ENCODE assay signal across 12 cellular contexts in the genomic region with DNA sequence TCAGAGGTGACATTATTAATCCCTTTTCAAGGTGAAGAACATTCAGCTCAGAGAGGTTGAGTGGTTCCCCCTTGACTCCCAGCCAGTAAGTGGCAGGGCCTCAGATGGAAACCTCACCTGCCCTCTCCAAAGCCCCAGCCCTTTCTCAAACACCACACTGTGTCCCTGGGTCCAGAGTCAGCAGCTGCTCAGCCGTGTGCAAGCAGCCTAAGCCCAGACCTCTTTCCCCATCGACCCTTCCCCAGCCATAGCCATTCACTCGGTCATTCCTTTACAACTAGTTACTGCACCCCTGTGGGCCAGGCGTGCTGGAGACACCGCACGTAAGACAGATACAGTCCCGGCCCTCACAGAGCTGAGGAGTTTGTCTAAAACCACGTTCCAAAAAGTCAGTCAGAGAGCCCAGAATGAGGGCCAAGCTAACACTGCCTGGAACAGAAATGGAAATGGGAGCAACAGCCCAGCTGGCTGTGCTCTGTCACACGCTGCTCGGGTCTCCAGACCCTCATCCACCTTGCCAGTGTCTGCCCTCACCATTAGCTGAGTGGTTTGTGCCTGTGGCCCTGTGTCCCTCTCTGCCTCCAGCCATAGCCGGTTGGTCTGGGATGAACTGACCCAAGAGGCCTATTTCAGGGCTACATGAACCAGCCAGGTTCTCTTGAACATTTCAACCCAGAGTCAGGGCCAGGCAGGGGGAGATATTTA. TPM values are rescaled to one million over a fixed set of nuclear protein-coding genes. Genes with fewer than 3 reads are reported as not detected.
A peak's percentile ranks its signal among the peaks of the same experiment; 100 is the strongest.
DNase-seq lines count a peak whose midpoint lies in the region; ATAC-seq and TF ChIP-seq lines count a peak whose summit lies in the region.
"Had no signal": no experiment of that assay in that cellular context is flagged by ENCODE, and none has a peak within 500 bp of the region (broad histone marks: within the 10 kb centered on the region; RNA-seq: fewer than 3 reads in every experiment).

No MANE protein-coding gene starts in this region.

- H3K4me1 Mint-ChIP-seq in activated CD4-positive, alpha-beta T cell treated with anti-CD3 and anti-CD28 coated beads, Interleukin-2, amount 10 ng/mL, durations not matched to agents 24 days and 14 days = peaks cover 23% of the 10 kb centered on the region
- H3K4me1 Mint-ChIP-seq in naive B cell = peaks cover 9 to 18% (median 16%) of the 10 kb centered on the region in 3 donors

- no peaks in the 10 kb centered on the region for H3K27me3 Mint-ChIP-seq in activated CD4-positive, alpha-beta T cell treated with anti-CD3 and anti-CD28 coated beads, Interleukin-2, amount 10 ng/mL, durations not matched to agents 24 days and 14 days
- H3K27me3 Mint-ChIP-seq in naive B cell = no peaks in the 10 kb centered on the region

- intact Hi-C loops in activated CD4-positive, alpha-beta T cell treated with anti-CD3 and anti-CD28 coated beads, Interleukin-2, amount 10 ng/mL, durations not matched to agents 24 days and 14 days (cut with micrococcal nuclease) = no loop called here
- intact Hi-C loops in esophagus squamous epithelium (cut with DNase I) (no loop called here), transverse colon (cut with DNase I; ENCODE audit: low total_unique reads) (no loop called here)

- no peak for TF ChIP-seq POLR2A in esophagus squamous epithelium (IDR thresholded peaks at IDR 0.05)
- no peak for TF ChIP-seq POLR2A in transverse colon (IDR thresholded peaks at IDR 0.05)

- TF ChIP-seq EP300 in transverse colon (IDR thresholded peaks at IDR 0.05; ENCODE audit: low read depth) = no peak

- DNase-seq in activated CD4-positive, alpha-beta T cell treated with anti-CD3 and anti-CD28 coated beads, Interleukin-2, amount 10 ng/mL, durations not matched to agents 24 days and 14 days = no peak
- no peak for DNase-seq in activated CD4-positive, alpha-beta T cell treated with anti-CD3 and anti-CD28 coated beads, Interleukin-2, amount 50 U/mL, for 48 hours
- DNase-seq in esophagus squamous epithelium (lab: John Stamatoyannopoulos, UW) (no peak), naive B cell (no peak), transverse colon (no peak), cerebellar nuclear complex (lab: John Stamatoyannopoulos, UW) (no peak), iPS-NIHi11 (ENCODE audit: low spot score) (no peak), amniotic stem cell (lab: John Stamatoyannopoulos, UW) (no peak)
- DNase-seq: DMS153; erythroblast; stimulated activated CD4-positive, alpha-beta T cell treated with anti-CD3 and anti-CD28 coated beads, Interleukin-4, amount 100 ng/mL, for 24 hours had no signal

- no peaks in the 10 kb centered on the region for H3K9me3 Mint-ChIP-seq in activated CD4-positive, alpha-beta T cell treated with anti-CD3 and anti-CD28 coated beads, Interleukin-2, amount 10 ng/mL, durations not matched to agents 24 days and 14 days
- peaks cover 0 to 1% (median 0%) of the 10 kb centered on the region in 7 donors for H3K9me3 Mint-ChIP-seq in naive B cell

- in situ Hi-C loops in transverse colon (cut with MboI; ENCODE audit: low pct_ligation_motif_present in 1 of 4, low pct_unique_long_range_greater_than_20kb in 1 of 4, low sequenced_read_pairs in 3 of 4) = no loop called here

- H3K27ac ChIP-seq in esophagus squamous epithelium (peak overlapping the region in 3 of 4 donors; percentile 45 to 65 (median 64)), transverse colon (peak overlapping the region; percentile 69 to 79 (median 77))
- H3K27ac ChIP-seq: A549 had no signal

- TF ChIP-seq CTCF in esophagus squamous epithelium (IDR thresholded peaks at IDR 0.05) (no peak), transverse colon (IDR thresholded peaks at IDR 0.05) (no peak)

- no peak overlapping the region for H3K4me3 ChIP-seq in esophagus squamous epithelium
- H3K4me3 ChIP-seq in transverse colon = no peak overlapping the region
- H3K4me3 ChIP-seq: A549 had no signal

- H3K4me3 Mint-ChIP-seq in activated CD4-positive, alpha-beta T cell treated with anti-CD3 and anti-CD28 coated beads, Interleukin-2, amount 10 ng/mL, durations not matched to agents 24 days and 14 days = no peak overlapping the region
- H3K4me3 Mint-ChIP-seq in naive B cell = no peak overlapping the region

- no peak for ATAC-seq in naive B cell (ENCODE audit: low read depth in 2 of 2)

- H3K9me3 ChIP-seq in esophagus squamous epithelium (no peaks in the 10 kb centered on the region), transverse colon (no peaks in the 10 kb centered on the region)
- H3K9me3 ChIP-seq: A549 had no signal

- H3K27ac Mint-ChIP-seq in activated CD4-positive, alpha-beta T cell treated with anti-CD3 and anti-CD28 coated beads, Interleukin-2, amount 10 ng/mL, durations not matched to agents 24 days and 14 days = peak overlapping the region; percentile 53
- H3K27ac Mint-ChIP-seq in naive B cell = peak overlapping the region; percentile 13 to 94 (median 50)

- H3K36me3 Mint-ChIP-seq in activated CD4-positive, alpha-beta T cell treated with anti-CD3 and anti-CD28 coated beads, Interleukin-2, amount 10 ng/mL, durations not matched to agents 24 days and 14 days (ENCODE audit: low read depth) = peaks cover 50% of the 10 kb centered on the region
- peaks cover 13 to 17% of the 10 kb centered on the region in 2 donors for H3K36me3 Mint-ChIP-seq in naive B cell

- H3K36me3 ChIP-seq in esophagus squamous epithelium = no peaks in the 10 kb centered on the region
- no peaks in the 10 kb centered on the region for H3K36me3 ChIP-seq in transverse colon

- H3K27me3 ChIP-seq in esophagus squamous epithelium (peaks cover 0 to 64% (median 0%) of the 10 kb centered on the region in 4 donors), transverse colon (no peaks in the 10 kb centered on the region)

- WGBS in esophagus squamous epithelium, 2 donors = 60 to 80% methylated on average over 7 to 8 of the region's 11 CpGs
- WGBS in transverse colon (ENCODE audit: low coverage in 1 of 2), 2 donors = 20 to 83% methylated on average over 1 to 11 of the region's 11 CpGs

- H3K4me1 ChIP-seq in esophagus squamous epithelium (peaks cover 24 to 44% (median 28%) of the 10 kb centered on the region in 3 donors), transverse colon (peaks cover 23 to 58% (median 39%) of the 10 kb centered on the region in 4 donors)

RNA-seq across cellular contexts. Expression of a gene that starts 29.6 kb away (rescaled TPM):
- total RNA-seq in activated CD4-positive, alpha-beta T cell treated with anti-CD3 and anti-CD28 coated beads, Interleukin-2, amount 10 ng/mL, durations not matched to agents 24 days and 14 days = 79.6 and 79.8 TPM in 2 replicates
- total RNA-seq in esophagus squamous epithelium = 1 to 10 TPM in 1 of 4 donors, under 1 TPM in 3; 0.04 to 4.3 (median 0.87) TPM
- polyA plus RNA-seq in naive B cell (ENCODE audit: low read depth in 6 of 6) = 1 to 10 TPM; 4.7 to 9.2 (median 7.3) TPM
- total RNA-seq in transverse colon = 10 to 100 TPM in 3 of 4 donors, 1 to 10 TPM in 1; 1.8 to 24.3 (median 12.1) TPM

RNA-seq across cellular contexts. Expression of a gene that starts 55.1 kb away (rescaled TPM):
- 10.1 and 10.9 TPM in 2 replicates for total RNA-seq in activated CD4-positive, alpha-beta T cell treated with anti-CD3 and anti-CD28 coated beads, Interleukin-2, amount 10 ng/mL, durations not matched to agents 24 days and 14 days
- 1 to 10 TPM in 2 of 4 donors, not detected in 2; 2.3 to 3.2 TPM for total RNA-seq in esophagus squamous epithelium
- 1 to 10 TPM in 2 of 6 donors, under 1 TPM in 3, not detected in 1; 0.26 to 1.6 (median 0.85) TPM for polyA plus RNA-seq in naive B cell (ENCODE audit: low read depth in 6 of 6)
- total RNA-seq in transverse colon = 10 to 100 TPM in 2 of 4 donors, 1 to 10 TPM in 2; 1.5 to 28.1 (median 8.1) TPM
